ENCODE assay signal across 19 cellular contexts in genomic region chr9:121646992-121647391, GRCh38. TPM values are rescaled to one million over a fixed set of nuclear protein-coding genes. Genes with fewer than 3 reads are reported as not detected.
DNase-seq lines count a peak whose midpoint lies in the region; ATAC-seq and TF ChIP-seq lines count a peak whose summit lies in the region.
"Had no signal": no experiment of that assay in that cellular context is flagged by ENCODE, and none has a peak within 500 bp of the region (broad histone marks: within the 10 kb centered on the region; RNA-seq: fewer than 3 reads in every experiment).

No MANE protein-coding gene starts in this region.

- peaks cover 2% of the 10 kb centered on the region for H3K27me3 Mint-ChIP-seq in nephron (ENCODE audit: low read depth)
- peaks cover 30 to 44% (median 35%) of the 10 kb centered on the region in 5 donors for H3K27me3 Mint-ChIP-seq in naive thymus-derived CD4-positive, alpha-beta T cell

- H3K4me3 ChIP-seq in HUES6 (ENCODE audit: low read depth, low read length) (no peak overlapping the region), gastrocnemius medialis (no peak overlapping the region)
- no peak overlapping the region for H3K4me3 ChIP-seq in naive thymus-derived CD4-positive, alpha-beta T cell (ENCODE audit: low read length)
- H3K4me3 ChIP-seq: GM23248, Peyer's patch, SK-N-MC had no signal

- TF ChIP-seq CTCF in nephron (IDR thresholded peaks at IDR 0.05; ENCODE audit: unreplicated experiment in 3 of 3) = no peak
- no peak for TF ChIP-seq CTCF in gastrocnemius medialis (IDR thresholded peaks at IDR 0.05 in 4 of 5, conservative IDR thresholded peaks at IDR 0.05 in 1 of 5)

- H3K9me3 Mint-ChIP-seq in nephron = no peaks in the 10 kb centered on the region
- no peaks in the 10 kb centered on the region for H3K9me3 Mint-ChIP-seq in naive thymus-derived CD4-positive, alpha-beta T cell
- H3K9me3 Mint-ChIP-seq: CD4-positive, alpha-beta T cell had no signal

- peaks cover 3% of the 10 kb centered on the region for H3K36me3 Mint-ChIP-seq in nephron (ENCODE audit: low read depth)
- H3K36me3 Mint-ChIP-seq in naive thymus-derived CD4-positive, alpha-beta T cell = no peaks in the 10 kb centered on the region

- H3K9me3 ChIP-seq in HUES6 (ENCODE audit: control insufficient read depth, insufficient read depth, low read depth, low read length) (no peaks in the 10 kb centered on the region), gastrocnemius medialis (no peaks in the 10 kb centered on the region)
- no peaks in the 10 kb centered on the region for H3K9me3 ChIP-seq in naive thymus-derived CD4-positive, alpha-beta T cell (ENCODE audit: control insufficient read depth in 2 of 3, low read length in 3 of 3)
- H3K9me3 ChIP-seq: Peyer's patch had no signal

- H3K4me3 Mint-ChIP-seq in nephron = no peak overlapping the region
- no peak overlapping the region for H3K4me3 Mint-ChIP-seq in naive thymus-derived CD4-positive, alpha-beta T cell
- H3K4me3 Mint-ChIP-seq: CD4-positive, alpha-beta T cell had no signal

- no peak for TF ChIP-seq POLR2A in gastrocnemius medialis (IDR thresholded peaks at IDR 0.05)

- H3K27ac ChIP-seq in HUES6 (ENCODE audit: low read depth, low read length) (no peak overlapping the region), gastrocnemius medialis (peak overlapping the region; percentile 36 to 60 (median 47))
- no peak overlapping the region for H3K27ac ChIP-seq in naive thymus-derived CD4-positive, alpha-beta T cell (ENCODE audit: low read depth, low read length)
- H3K27ac ChIP-seq: GM23248, Peyer's patch, SK-N-MC had no signal

- H3K27me3 ChIP-seq in HUES6 (ENCODE audit: control insufficient read depth, insufficient read depth, low read length) (no peaks in the 10 kb centered on the region; the same call in 1 of the 2 replicates), gastrocnemius medialis (no peaks in the 10 kb centered on the region)
- peaks cover 2 to 7% of the 10 kb centered on the region in 2 donors for H3K27me3 ChIP-seq in naive thymus-derived CD4-positive, alpha-beta T cell (ENCODE audit: control insufficient read depth in 2 of 2, insufficient read depth in 2 of 2, low read length in 2 of 2)

- DNase-seq in OCI-M2 (lab: John Stamatoyannopoulos, UW; ENCODE audit: unreplicated experiment) (peak; percentile 45), gastrocnemius medialis (no peak), HK-2 (ENCODE audit: unreplicated experiment) (no peak), DMS79 (lab: John Stamatoyannopoulos, UW) (no peak)
- no peak for DNase-seq in activated CD4-positive, alpha-beta T cell treated with anti-CD3 and anti-CD28 coated beads, Interleukin-2, amount 50 U/mL, for 4 hours
- DNase-seq in naive thymus-derived CD4-positive, alpha-beta T cell = no peak
- DNase-seq: ACHN; AML-193; CD4-positive, alpha-beta T cell; GM23248; HCEC 1CT; NCI-H1436 treated with DMSO at 0.1 percent for 48 hours; NCI-H2227 treated with DMSO at 0.1 percent for 48 hours; NCI-H524 treated with DMSO at 0.1 percent for 48 hours had no signal

- H3K9ac ChIP-seq in HUES6 (ENCODE audit: low read length) = peak overlapping the region; percentile 26
- H3K9ac ChIP-seq: GM23248 had no signal

- peaks cover 66% of the 10 kb centered on the region for H3K4me1 Mint-ChIP-seq in nephron
- peaks cover 0 to 10% (median 9%) of the 10 kb centered on the region in 7 donors for H3K4me1 Mint-ChIP-seq in naive thymus-derived CD4-positive, alpha-beta T cell

- peaks cover 57% of the 10 kb centered on the region for H3K4me1 ChIP-seq in HUES6 (ENCODE audit: control insufficient read depth, insufficient read depth, low read length)
- peaks cover 29 to 49% of the 10 kb centered on the region in 2 donors for H3K4me1 ChIP-seq in gastrocnemius medialis
- H3K4me1 ChIP-seq in naive thymus-derived CD4-positive, alpha-beta T cell (ENCODE audit: control insufficient read depth in 2 of 2, insufficient read depth in 2 of 2, low read length in 2 of 2) = no peaks in the 10 kb centered on the region

- in situ Hi-C loops in gastrocnemius medialis (cut with MboI; ENCODE audit: low sequenced_read_pairs in 4 of 4) = no loop called here

- CTCF ChIA-PET in naive thymus-derived CD4-positive, alpha-beta T cell (lab: Charles Lee) = no interaction called here

- POLR2A ChIA-PET in naive thymus-derived CD4-positive, alpha-beta T cell (lab: Charles Lee) = no interaction called here

- intact Hi-C loops in gastrocnemius medialis (cut with DNase I; ENCODE audit: low total_unique reads) = no loop called here
- intact Hi-C loops in naive thymus-derived CD4-positive, alpha-beta T cell (cut with micrococcal nuclease) = no loop called here

- H3K36me3 ChIP-seq in HUES6 (ENCODE audit: control insufficient read depth, insufficient read depth, low read length) = no peaks in the 10 kb centered on the region
- H3K36me3 ChIP-seq in gastrocnemius medialis = no peaks in the 10 kb centered on the region
- H3K36me3 ChIP-seq in naive thymus-derived CD4-positive, alpha-beta T cell (ENCODE audit: control insufficient read depth in 2 of 3, insufficient read depth in 3 of 3, low read length in 3 of 3) = no peaks in the 10 kb centered on the region
- H3K36me3 ChIP-seq: Peyer's patch had no signal

- H3K27ac Mint-ChIP-seq in nephron = peak overlapping the region in 2 of 3 experiments; percentile 1 to 97
- H3K27ac Mint-ChIP-seq in naive thymus-derived CD4-positive, alpha-beta T cell = no peak overlapping the region
- H3K27ac Mint-ChIP-seq: CD4-positive, alpha-beta T cell had no signal

- ATAC-seq in gastrocnemius medialis = no peak
- no peak for ATAC-seq in naive thymus-derived CD4-positive, alpha-beta T cell
- ATAC-seq: Right ventricle myocardium inferior had no signal

RNA-seq across cellular contexts. Expression of gene DAB2IP, which starts 4.4 kb away (rescaled TPM):
- total RNA-seq in gastrocnemius medialis = 10 to 100 TPM; 22.7 to 68.2 (median 37.4) TPM
- total RNA-seq in naive thymus-derived CD4-positive, alpha-beta T cell = under 1 TPM in 1 of 5 experiments, not detected in 4; 0.15 TPM
- polyA plus RNA-seq in naive thymus-derived CD4-positive, alpha-beta T cell = not detected

Comparison
In these comparisons a context has a peak if more than half of its experiments do, and no peak if none do; other contexts are left out.
1. H3K27ac ChIP-seq: peak in gastrocnemius medialis (4 of 4); none in HUES6 (single experiment) and naive thymus-derived CD4-positive, alpha-beta T cell (single experiment).
2. H3K27ac Mint-ChIP-seq: peak in nephron (2 of 3); none in naive thymus-derived CD4-positive, alpha-beta T cell (0 of 9).
3. RNA of gene DAB2IP, which starts 4.4 kb away (total RNA-seq): 22.7 to 68.2 TPM in gastrocnemius medialis; 0.15 TPM in naive thymus-derived CD4-positive, alpha-beta T cell; every median in the first group is over 10 times any median in the second.